Comparison of ENCODE assay signal across 1 cellular context in the genomic region with DNA sequence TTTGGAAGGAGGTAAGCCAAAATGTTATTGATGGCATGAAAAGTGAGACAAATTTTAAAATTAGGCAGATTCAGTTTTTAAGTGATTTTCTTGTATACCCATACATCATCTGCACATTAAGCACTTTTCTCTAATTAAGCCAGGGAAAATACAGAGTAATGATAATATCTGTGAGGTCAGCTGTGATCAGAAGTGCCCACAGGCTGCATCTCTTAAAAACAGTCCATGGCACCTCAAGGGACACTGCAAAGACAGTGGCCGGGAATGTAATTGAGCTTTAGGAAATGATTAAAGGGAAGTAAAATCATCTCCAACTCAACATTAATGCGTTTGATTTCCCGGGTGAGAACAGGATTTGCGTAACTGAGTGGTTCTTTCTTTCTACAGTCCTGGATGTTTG.
TF ChIP-seq lines count a peak whose summit lies in the region.

No MANE protein-coding gene starts in this region.

TF ChIP-seq in HepG2, 621 proteins besides CTCF, POLR2A, EP300 and RAD21:
- no peak for TF ChIP-seq FIP1L1 (IDR thresholded peaks at IDR 0.05; ENCODE audit: borderline replicate concordance, insufficient read depth, low read depth, low read length)
- TF ChIP-seq, protein P1, sequence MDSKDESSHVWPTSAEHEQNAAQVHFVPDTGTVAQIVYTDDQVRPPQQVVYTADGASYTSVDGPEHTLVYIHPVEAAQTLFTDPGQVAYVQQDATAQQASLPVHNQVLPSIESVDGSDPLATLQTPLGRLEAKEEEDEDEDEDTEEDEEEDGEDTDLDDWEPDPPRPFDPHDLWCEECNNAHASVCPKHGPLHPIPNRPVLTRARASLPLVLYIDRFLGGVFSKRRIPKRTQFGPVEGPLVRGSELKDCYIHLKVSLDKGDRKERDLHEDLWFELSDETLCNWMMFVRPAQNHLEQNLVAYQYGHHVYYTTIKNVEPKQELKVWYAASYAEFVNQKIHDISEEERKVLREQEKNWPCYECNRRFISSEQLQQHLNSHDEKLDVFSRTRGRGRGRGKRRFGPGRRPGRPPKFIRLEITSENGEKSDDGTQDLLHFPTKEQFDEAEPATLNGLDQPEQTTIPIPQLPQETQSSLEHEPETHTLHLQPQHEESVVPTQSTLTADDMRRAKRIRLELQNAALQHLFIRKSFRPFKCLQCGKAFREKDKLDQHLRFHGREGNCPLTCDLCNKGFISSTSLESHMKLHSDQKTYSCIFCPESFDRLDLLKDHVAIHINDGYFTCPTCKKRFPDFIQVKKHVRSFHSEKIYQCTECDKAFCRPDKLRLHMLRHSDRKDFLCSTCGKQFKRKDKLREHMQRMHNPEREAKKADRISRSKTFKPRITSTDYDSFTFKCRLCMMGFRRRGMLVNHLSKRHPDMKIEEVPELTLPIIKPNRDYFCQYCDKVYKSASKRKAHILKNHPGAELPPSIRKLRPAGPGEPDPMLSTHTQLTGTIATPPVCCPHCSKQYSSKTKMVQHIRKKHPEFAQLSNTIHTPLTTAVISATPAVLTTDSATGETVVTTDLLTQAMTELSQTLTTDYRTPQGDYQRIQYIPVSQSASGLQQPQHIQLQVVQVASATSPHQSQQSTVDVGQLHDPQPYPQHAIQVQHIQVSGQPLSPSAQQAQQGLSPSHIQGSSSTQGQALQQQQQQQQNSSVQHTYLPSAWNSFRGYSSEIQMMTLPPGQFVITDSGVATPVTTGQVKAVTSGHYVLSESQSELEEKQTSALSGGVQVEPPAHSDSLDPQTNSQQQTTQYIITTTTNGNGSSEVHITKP (CRISPR knock-in tag; IDR thresholded peaks at IDR 0.05; ENCODE audit: low read depth), result no peak
- no peak for TF ChIP-seq GPN1 (CRISPR knock-in tag; IDR thresholded peaks at IDR 0.05; ENCODE audit: borderline replicate concordance)
- TF ChIP-seq ZNF33A (CRISPR knock-in tag; IDR thresholded peaks at IDR 0.05; ENCODE audit: borderline replicate concordance), result no peak
- no peak for TF ChIP-seq ZNF225 (CRISPR knock-in tag; IDR thresholded peaks at IDR 0.05)
- no peak for TF ChIP-seq ATF1 (CRISPR knock-in tag; IDR thresholded peaks at IDR 0.05)
- no peak for TF ChIP-seq NR2F1 (CRISPR knock-in tag; IDR thresholded peaks at IDR 0.05)
- no peak for TF ChIP-seq ZNF143 (CRISPR knock-in tag; IDR thresholded peaks at IDR 0.05)
- TF ChIP-seq ZNF605 (CRISPR knock-in tag; IDR thresholded peaks at IDR 0.05), result no peak
- no peak for TF ChIP-seq ZNF446 (CRISPR knock-in tag; IDR thresholded peaks at IDR 0.05)
- TF ChIP-seq, protein P2, sequence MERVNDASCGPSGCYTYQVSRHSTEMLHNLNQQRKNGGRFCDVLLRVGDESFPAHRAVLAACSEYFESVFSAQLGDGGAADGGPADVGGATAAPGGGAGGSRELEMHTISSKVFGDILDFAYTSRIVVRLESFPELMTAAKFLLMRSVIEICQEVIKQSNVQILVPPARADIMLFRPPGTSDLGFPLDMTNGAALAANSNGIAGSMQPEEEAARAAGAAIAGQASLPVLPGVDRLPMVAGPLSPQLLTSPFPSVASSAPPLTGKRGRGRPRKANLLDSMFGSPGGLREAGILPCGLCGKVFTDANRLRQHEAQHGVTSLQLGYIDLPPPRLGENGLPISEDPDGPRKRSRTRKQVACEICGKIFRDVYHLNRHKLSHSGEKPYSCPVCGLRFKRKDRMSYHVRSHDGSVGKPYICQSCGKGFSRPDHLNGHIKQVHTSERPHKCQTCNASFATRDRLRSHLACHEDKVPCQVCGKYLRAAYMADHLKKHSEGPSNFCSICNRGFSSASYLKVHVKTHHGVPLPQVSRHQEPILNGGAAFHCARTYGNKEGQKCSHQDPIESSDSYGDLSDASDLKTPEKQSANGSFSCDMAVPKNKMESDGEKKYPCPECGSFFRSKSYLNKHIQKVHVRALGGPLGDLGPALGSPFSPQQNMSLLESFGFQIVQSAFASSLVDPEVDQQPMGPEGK (CRISPR knock-in tag; IDR thresholded peaks at IDR 0.05), result no peak
- no peak for TF ChIP-seq STAT5B (CRISPR knock-in tag; IDR thresholded peaks at IDR 0.05)
- no peak for TF ChIP-seq ZNF782 (CRISPR knock-in tag; IDR thresholded peaks at IDR 0.05; ENCODE audit: borderline replicate concordance)
- TF ChIP-seq ZNF296 (CRISPR knock-in tag; conservative IDR thresholded peaks at IDR 0.05), result no peak
- TF ChIP-seq CENPT (CRISPR knock-in tag; IDR thresholded peaks at IDR 0.05; ENCODE audit: low read depth), result no peak
- TF ChIP-seq ATF7-NPFF (CRISPR knock-in tag; IDR thresholded peaks at IDR 0.05; ENCODE audit: low read depth), result no peak
- no peak for TF ChIP-seq BCL6 (CRISPR knock-in tag; IDR thresholded peaks at IDR 0.05)
